ENCODE assay signal across 21 cellular contexts in the genomic region with DNA sequence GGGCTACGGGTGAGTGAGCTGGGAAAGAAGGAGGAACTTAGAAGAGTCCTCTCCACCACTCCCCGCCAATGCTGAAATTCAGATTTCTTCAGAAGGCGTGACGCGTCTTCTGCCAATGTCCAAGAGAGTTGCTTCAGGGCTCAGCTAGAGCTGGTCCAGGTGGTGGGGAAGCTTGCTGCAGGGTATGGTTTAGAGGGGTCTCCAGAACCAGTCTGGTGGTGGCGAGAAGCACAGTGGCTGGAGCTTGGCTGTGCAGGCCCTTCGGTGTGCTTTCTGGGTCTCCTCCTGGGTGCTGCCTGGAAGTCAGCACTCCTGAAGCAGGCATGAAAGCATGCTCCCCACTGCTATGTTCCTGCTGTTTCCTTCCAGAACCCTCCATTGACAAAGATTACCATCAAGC.
"Had no signal": no experiment of that assay in that cellular context is flagged by ENCODE, and none has a peak within 500 bp of the region (broad histone marks: within the 10 kb centered on the region; RNA-seq: fewer than 3 reads in every experiment).

No MANE protein-coding gene starts in this region.

- H3K27me3 ChIP-seq: MG63 had no signal

- DNase-seq: IMR-90, Karpas-422, KG1, MG63, NCI-H1092, NCI-H1105 treated with DMSO at 0.1 percent for 48 hours, NCI-H1417 treated with DMSO at 0.1 percent for 48 hours, NCI-H187, NCI-H2029, NCI-H2081 treated with DMSO at 0.1 percent for 48 hours, NCI-H2171, NCI-H226, NCI-H446, NCI-H510A, NCI-H524 treated with DMSO at 0.1 percent for 48 hours, NCI-H69, NCI-H774, RPMI8226, SHP77, SK-N-SH had no signal

- H3K9me3 ChIP-seq: MG63, SK-N-SH had no signal

- H3K4me3 ChIP-seq: MG63 had no signal

- H3K36me3 ChIP-seq: MG63 had no signal

- ATAC-seq: HepG2 had no signal
